ENCODE assay signal across 1 cellular context in genomic region chr22:47153854-47154542, GRCh38.
TF ChIP-seq lines count a peak whose summit lies in the region.

No MANE protein-coding gene starts in this region.

TF ChIP-seq in SK-N-SH treated with all-trans-retinoic acid at 6 μM for 48 hours, 23 proteins besides CTCF, POLR2A, EP300 and RAD21 (continued from another document):
- TF ChIP-seq PATZ1 (CRISPR knock-in tag; IDR thresholded peaks at IDR 0.05; ENCODE audit: borderline replicate concordance): no peak
- TF ChIP-seq CREB5 (CRISPR knock-in tag; IDR thresholded peaks at IDR 0.05; ENCODE audit: low read depth): no peak
- TF ChIP-seq SNAI2 (CRISPR knock-in tag; IDR thresholded peaks at IDR 0.05): no peak
TF ChIP-seq in SK-N-SH treated with all-trans-retinoic acid at 6 μM for 48 hours: peak in this region for 0.
